10 cellular contexts compared by ENCODE assay signal in genomic region chr1:154729031-154729442, GRCh38.
A peak's percentile ranks its signal among the peaks of the same experiment; 100 is the strongest.
DNase-seq lines count a peak whose midpoint lies in the region; ATAC-seq and TF ChIP-seq lines count a peak whose summit lies in the region.
"Had no signal": no experiment of that assay in that cellular context is flagged by ENCODE, and none has a peak within 500 bp of the region (broad histone marks: within the 10 kb centered on the region; RNA-seq: fewer than 3 reads in every experiment).

No MANE protein-coding gene starts in this region.

- no peaks in the 10 kb centered on the region for H3K9me3 ChIP-seq in SJCRH30 (replicated peaks)
- no peaks in the 10 kb centered on the region for H3K9me3 ChIP-seq in sigmoid colon

- TF ChIP-seq CTCF in fibroblast of pulmonary artery (IDR thresholded peaks at IDR 0.05; ENCODE audit: low read length, missing control alignments) (no peak), sigmoid colon (IDR thresholded peaks at IDR 0.05) (no peak), foreskin keratinocyte (conservative IDR thresholded peaks at IDR 0.05) (no peak)

- no peaks in the 10 kb centered on the region for H3K27me3 ChIP-seq in SJCRH30
- H3K27me3 ChIP-seq in sigmoid colon: no peaks in the 10 kb centered on the region
- no peaks in the 10 kb centered on the region for H3K27me3 ChIP-seq in foreskin keratinocyte

- peaks cover 24% of the 10 kb centered on the region for H3K36me3 ChIP-seq in SJCRH30
- H3K36me3 ChIP-seq in sigmoid colon: no peaks in the 10 kb centered on the region

- DNase-seq in T-helper 1 cell (no peak), SJCRH30 (peak; percentile 73 to 82), fibroblast of pulmonary artery (ENCODE audit: low read depth) (peak; percentile 62), sigmoid colon (peak; percentile 79), NCI-H146 (lab: John Stamatoyannopoulos, UW) (no peak), foreskin keratinocyte (no peak)
- no peak for DNase-seq in stimulated activated CD8-positive, alpha-beta memory T cell treated with anti-CD3 and anti-CD28 coated beads, Interleukin-4, amount 100 ng/mL, for 48 hours
- DNase-seq: NCI-H1694 treated with DMSO at 0.1 percent for 48 hours had no signal

- WGBS in sigmoid colon, 2 donors: 80 to 86% methylated on average over 6 of the region's 6 CpGs

- H3K4me1 ChIP-seq in SJCRH30 (peaks cover 30% of the 10 kb centered on the region), sigmoid colon (peaks cover 0 to 71% (median 55%) of the 10 kb centered on the region in 4 donors), foreskin keratinocyte (no peaks in the 10 kb centered on the region)

- H3K27ac ChIP-seq in SJCRH30 (peak overlapping the region; percentile 37), sigmoid colon (peak overlapping the region; percentile 57 to 80 (median 76)), foreskin keratinocyte (no peak overlapping the region)
- H3K27ac ChIP-seq: SK-N-MC had no signal

- no peak for ATAC-seq in foreskin keratinocyte

- no peak overlapping the region for H3K4me3 ChIP-seq in SJCRH30
- no peak overlapping the region for H3K4me3 ChIP-seq in fibroblast of pulmonary artery (replicated peaks; ENCODE audit: low read depth, low read length)
- no peak overlapping the region for H3K4me3 ChIP-seq in sigmoid colon
- H3K4me3 ChIP-seq: SK-N-MC had no signal

- H3K36me3 Mint-ChIP-seq in T-helper 1 cell treated with Interleukin-12 subunit alpha and Interleukin-12 subunit beta and Interleukin-4 antibody, amounts not matched to agents 30 μg/mL and 1 μg/mL, for 36 hours (ENCODE audit: low read depth): no peaks in the 10 kb centered on the region

- TF ChIP-seq POLR2A in sigmoid colon (IDR thresholded peaks at IDR 0.05): no peak

- H3K27ac Mint-ChIP-seq in T-helper 1 cell treated with Interleukin-12 subunit alpha and Interleukin-12 subunit beta and Interleukin-4 antibody, amounts not matched to agents 30 μg/mL and 1 μg/mL, for 36 hours: peak overlapping the region; percentile 45

- H3K9me3 Mint-ChIP-seq in T-helper 1 cell treated with Interleukin-12 subunit alpha and Interleukin-12 subunit beta and Interleukin-4 antibody, amounts not matched to agents 30 μg/mL and 1 μg/mL, for 36 hours: no peaks in the 10 kb centered on the region

- TF ChIP-seq EP300 in sigmoid colon (IDR thresholded peaks at IDR 0.05): no peak

- H3K4me3 Mint-ChIP-seq in T-helper 1 cell treated with Interleukin-12 subunit alpha and Interleukin-12 subunit beta and Interleukin-4 antibody, amounts not matched to agents 30 μg/mL and 1 μg/mL, for 36 hours: no peak overlapping the region

- H3K4me1 Mint-ChIP-seq in T-helper 1 cell treated with Interleukin-12 subunit alpha and Interleukin-12 subunit beta and Interleukin-4 antibody, amounts not matched to agents 30 μg/mL and 1 μg/mL, for 36 hours (ENCODE audit: low read depth): peaks cover 31% of the 10 kb centered on the region

- intact Hi-C loops in sigmoid colon (cut with DNase I): no loop called here

- peaks cover 28% of the 10 kb centered on the region for H3K27me3 Mint-ChIP-seq in T-helper 1 cell treated with Interleukin-12 subunit alpha and Interleukin-12 subunit beta and Interleukin-4 antibody, amounts not matched to agents 30 μg/mL and 1 μg/mL, for 36 hours (ENCODE audit: low read depth)

Comparison
In these comparisons a context has a peak if more than half of its experiments do, and no peak if none do; other contexts are left out.
1. DNase-seq: peak in SJCRH30 (2 of 2), fibroblast of pulmonary artery (single experiment) and sigmoid colon (single experiment); none in T-helper 1 cell (0 of 5), NCI-H146 (single experiment), foreskin keratinocyte (0 of 2) and stimulated activated CD8-positive, alpha-beta memory T cell treated with anti-CD3 and anti-CD28 coated beads, Interleukin-4, amount 100 ng/mL, for 48 hours (single experiment).